16 cellular contexts compared by ENCODE assay signal in the genomic region with DNA sequence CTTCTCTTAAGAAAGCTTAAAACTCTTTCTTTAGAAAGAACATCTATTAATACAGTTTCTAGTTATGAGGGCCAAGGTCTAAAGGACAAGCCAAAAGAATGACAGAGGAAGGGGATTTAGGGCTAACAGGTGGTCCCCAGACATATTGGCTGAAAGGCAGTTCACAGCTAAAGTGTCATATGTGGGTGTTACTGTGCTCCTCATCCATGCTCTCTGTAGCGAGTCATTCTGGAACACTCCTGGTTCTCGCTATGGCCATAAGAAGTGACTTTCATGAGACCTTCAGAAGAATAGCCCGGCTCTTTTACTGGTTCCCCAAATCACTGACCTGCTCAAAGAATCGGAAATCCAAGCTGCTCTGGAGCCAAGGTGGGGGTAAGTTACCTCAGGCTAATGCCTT. TPM values are rescaled to one million over a fixed set of nuclear protein-coding genes. Genes with fewer than 3 reads are reported as not detected.
DNase-seq lines count a peak whose midpoint lies in the region; ATAC-seq and TF ChIP-seq lines count a peak whose summit lies in the region.
"Had no signal": no experiment of that assay in that cellular context is flagged by ENCODE, and none has a peak within 500 bp of the region (broad histone marks: within the 10 kb centered on the region; RNA-seq: fewer than 3 reads in every experiment).

No MANE protein-coding gene starts in this region.

- DNase-seq in LHCN-M2 (ENCODE audit: low read depth): peak; percentile 26
- DNase-seq in myocyte (ENCODE audit: low read depth): peak; percentile 21
- no peak for DNase-seq in psoas muscle
- DNase-seq in ecto neural progenitor cell (ENCODE audit: low spot score): no peak
- DNase-seq in vagina (ENCODE audit: extremely low spot score in 2 of 2): no peak
- DNase-seq: Caco-2; CD4-positive, CD25-positive, alpha-beta regulatory T cell; CD8-positive, alpha-beta T cell; DMS153; DND-41; H9 had no signal

- no peak for TF ChIP-seq POLR2A in vagina (IDR thresholded peaks at IDR 0.05)

- H3K27me3 ChIP-seq in psoas muscle (ENCODE audit: insufficient read depth in 3 of 3, low read length in 2 of 3) (no peaks in the 10 kb centered on the region), vagina (no peaks in the 10 kb centered on the region)
- H3K27me3 ChIP-seq: BLaER1 had no signal

- no peak for TF ChIP-seq CTCF in psoas muscle (IDR thresholded peaks at IDR 0.05)
- no peak for TF ChIP-seq CTCF in vagina (IDR thresholded peaks at IDR 0.05)

- H3K27ac ChIP-seq in psoas muscle (no peak overlapping the region), vagina (no peak overlapping the region)
- H3K27ac ChIP-seq: BLaER1, C4-2B had no signal

- H3K36me3 ChIP-seq in psoas muscle (ENCODE audit: insufficient read depth in 1 of 2, low read depth in 1 of 2) (peaks cover 0 to 9% of the 10 kb centered on the region in 2 donors), vagina (no peaks in the 10 kb centered on the region)

- no peaks in the 10 kb centered on the region for H3K9me3 ChIP-seq in psoas muscle
- H3K9me3 ChIP-seq in vagina: no peaks in the 10 kb centered on the region
- H3K9me3 ChIP-seq: BLaER1, Caco-2 had no signal

- H3K4me1 ChIP-seq in psoas muscle: no peaks in the 10 kb centered on the region
- no peaks in the 10 kb centered on the region for H3K4me1 ChIP-seq in vagina

- intact Hi-C loops in psoas muscle (cut with DNase I) (no loop called here), vagina (cut with DNase I) (no loop called here)

- ATAC-seq in psoas muscle (peak in 3 of 4 donors; percentile 55 to 82 (median 65)), GM18873 (IDR thresholded peaks at IDR 0.05; ENCODE audit: low FRiP score, unreplicated experiment) (no peak)
- ATAC-seq: CD8-positive, alpha-beta T cell; GM23338; HCT116 had no signal

- 21 to 36% (median 28%) methylated on average over 4 of the region's 4 CpGs for WGBS in psoas muscle, 3 donors

- H3K4me3 ChIP-seq in psoas muscle: peak overlapping the region; percentile 19
- no peak overlapping the region for H3K4me3 ChIP-seq in vagina
- H3K4me3 ChIP-seq: BLaER1, GM23338 had no signal

RNA-seq across cellular contexts. Expression of a gene that starts 55.0 kb away (rescaled TPM):
- total RNA-seq in LHCN-M2 (2014; rRNA removed): 33.7 and 34.7 TPM in 2 replicates
- polyA plus RNA-seq in LHCN-M2 (2012): 8.8 TPM
- 40.1 and 40.7 TPM in 2 replicates for total RNA-seq in myocyte
- 9.2 TPM for polyA plus RNA-seq in myocyte (2012)
- total RNA-seq in psoas muscle: 10 to 100 TPM; 11.6 to 20.6 (median 19.7) TPM
- polyA plus RNA-seq in psoas muscle: 10 to 100 TPM; 17.0 to 39.8 (median 20.3) TPM
- total RNA-seq in vagina: 29.0 TPM

Comparison
In these comparisons a context has a peak if more than half of its experiments do, and no peak if none do; other contexts are left out.
1. DNase-seq: peak in LHCN-M2 (single experiment) and myocyte (single experiment); none in psoas muscle (0 of 2), ecto neural progenitor cell (single experiment) and vagina (0 of 2).